In the genomic region with DNA sequence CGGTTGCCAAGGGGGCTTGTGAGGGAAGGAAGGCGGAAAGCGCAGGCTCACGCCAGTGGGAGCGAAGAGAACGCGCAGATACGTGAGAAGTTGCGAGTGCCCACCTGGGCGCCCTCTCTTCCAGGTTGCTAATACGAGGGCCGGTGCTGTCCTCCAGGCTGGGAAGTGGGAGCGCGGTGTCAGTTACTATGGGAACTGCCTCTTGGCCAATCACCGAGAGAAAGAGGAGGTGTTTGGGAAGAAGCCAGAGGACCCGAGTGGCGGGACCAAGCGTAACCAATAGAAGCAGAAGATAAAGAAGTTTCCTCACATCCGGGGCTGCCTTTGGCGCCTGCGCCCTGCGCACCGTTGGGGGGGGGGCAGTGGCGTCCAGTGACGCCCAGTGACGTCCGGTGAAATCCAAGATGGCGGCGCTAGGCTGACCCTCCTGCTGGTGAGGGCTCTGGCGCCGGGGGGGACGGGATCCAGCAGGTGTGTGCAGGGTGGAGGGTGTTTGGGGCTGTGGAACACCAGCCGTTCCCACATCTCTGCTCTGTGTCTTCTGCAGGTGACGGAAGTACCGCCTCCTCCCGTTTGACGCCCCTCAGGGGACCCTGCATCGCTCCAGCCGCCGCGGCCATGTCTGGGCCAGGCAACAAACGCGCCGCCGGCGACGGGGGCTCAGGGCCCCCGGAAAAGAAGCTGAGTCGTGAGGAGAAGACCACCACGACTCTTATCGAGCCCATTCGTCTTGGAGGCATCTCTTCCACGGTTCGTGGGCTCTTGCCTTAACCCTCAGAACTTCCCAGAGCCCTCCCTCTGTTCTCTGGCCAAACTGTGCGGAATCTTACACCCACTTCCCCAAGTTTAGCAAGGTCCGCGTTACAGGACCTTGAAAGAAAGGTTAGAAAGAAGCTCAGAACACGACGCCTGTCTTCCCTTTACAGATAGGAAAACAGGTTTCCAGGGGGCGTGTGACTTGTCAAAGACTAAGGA, we compare ENCODE assay signal across 8 cellular contexts. TPM values are rescaled to one million over a fixed set of nuclear protein-coding genes. Genes with fewer than 3 reads are reported as not detected.
DNase-seq lines count a peak whose midpoint lies in the region; ATAC-seq, FAIRE-seq and TF ChIP-seq lines count a peak whose summit lies in the region.

A gene (minus strand): TSS at position 135 of the 975 bp plus-strand sequence. CDS start 314 bp downstream, outside the sequence.
A gene (plus strand): TSS at position 395 of the 975 bp plus-strand sequence. CDS start 224 bp downstream, at position 619.

- H3K79me2 ChIP-seq in astrocyte (ENCODE audit: insufficient read depth, low read length) = peaks cover 39% of the 10 kb centered on the region

- TF ChIP-seq CTCF in astrocyte (IDR thresholded peaks at IDR 0.05; ENCODE audit: insufficient read depth, low read depth, low read length) (no peak), vagina (IDR thresholded peaks at IDR 0.05) (no peak)

- peak within 1 kb of the TSS; percentile 93 for H3K27ac Mint-ChIP-seq in astrocyte (ENCODE audit: unreplicated experiment)

- H3K9me3 ChIP-seq in astrocyte (ENCODE audit: insufficient read depth, low read depth, low read length) (no peaks in the 10 kb centered on the region), vagina (no peaks in the 10 kb centered on the region)

- H3K9ac ChIP-seq in astrocyte (ENCODE audit: low read length) = peak within 1 kb of the TSS; percentile 93

- ATAC-seq in HG02973 (IDR thresholded peaks at IDR 0.05; ENCODE audit: unreplicated experiment) = peak; percentile 69

- peak within 1 kb of the TSS; percentile 90 for H3K4me2 ChIP-seq in astrocyte (ENCODE audit: low read length)

- H2AFZ ChIP-seq in astrocyte (ENCODE audit: low read depth, low read length) = peak within 1 kb of the TSS; percentile 79

- H3K27ac ChIP-seq in astrocyte (ENCODE audit: low read depth, low read length) = peak within 1 kb of the TSS; percentile 85
- H3K27ac ChIP-seq in vagina = peak within 1 kb of the TSS; percentile 98

- peaks cover 38% of the 10 kb centered on the region for H3K36me3 ChIP-seq in astrocyte (ENCODE audit: insufficient read depth, low read length)
- peaks cover 5 to 41% of the 10 kb centered on the region in 2 donors for H3K36me3 ChIP-seq in vagina

- H3K27me3 ChIP-seq in astrocyte (ENCODE audit: insufficient read depth, low read length) = no peaks in the 10 kb centered on the region
- H3K27me3 ChIP-seq in vagina = no peaks in the 10 kb centered on the region

- FAIRE-seq in GM18507 (lab: Jason Lieb, UNC) (peak; percentile 99), astrocyte (lab: Jason Lieb, UNC) (peak; percentile 54)

- peak in 1 of 2 donors; percentile 78 for TF ChIP-seq POLR2A in vagina (IDR thresholded peaks at IDR 0.05)

- peaks cover 41% of the 10 kb centered on the region for H4K20me1 ChIP-seq in astrocyte (ENCODE audit: insufficient read depth, low read length)

- peaks cover 10% of the 10 kb centered on the region for H3K4me1 Mint-ChIP-seq in astrocyte (ENCODE audit: low read depth, unreplicated experiment)

- H3K4me1 ChIP-seq in astrocyte (ENCODE audit: insufficient read depth, low read length) (peaks cover 12% of the 10 kb centered on the region), vagina (peaks cover 37% of the 10 kb centered on the region)

- H3K4me3 ChIP-seq in astrocyte (ENCODE audit: insufficient read depth, low read depth, low read length) (peak within 1 kb of the TSS; percentile 88), vagina (peak within 1 kb of the TSS; percentile 74 to 98)

- peaks cover 6% of the 10 kb centered on the region for H3K36me3 Mint-ChIP-seq in astrocyte (ENCODE audit: low read depth, unreplicated experiment)

- peak within 1 kb of the TSS; percentile 96 for H3K4me3 Mint-ChIP-seq in astrocyte (ENCODE audit: unreplicated experiment)

- intact Hi-C loops in vagina (cut with DNase I) = loop anchor here (5.0 kb wide), 1 partner anchor 65 kb away; a partner anchor contains a TSS

- H3K9me3 Mint-ChIP-seq in astrocyte (ENCODE audit: unreplicated experiment) = no peaks in the 10 kb centered on the region

- DNase-seq in GM18507 (ENCODE audit: extremely low spot score, insufficient read length, low read depth) (peak; percentile 98), NCI-H1930 (lab: John Stamatoyannopoulos, UW) (peak; percentile 98 to 99), T-helper 22 cell (ENCODE audit: low read depth) (peak; percentile 90), astrocyte (ENCODE audit: low read depth) (peak; percentile 93), hepatic stellate cell (ENCODE audit: low spot score) (peak; percentile 100), putamen (ENCODE audit: low spot score) (peak; percentile 97), vagina (ENCODE audit: extremely low spot score in 2 of 2) (peak; percentile 98)

- no peaks in the 10 kb centered on the region for H3K27me3 Mint-ChIP-seq in astrocyte (ENCODE audit: low read depth, unreplicated experiment)

RNA-seq across cellular contexts. Expression of the first gene that starts in this region (rescaled TPM):
- total RNA-seq in astrocyte (4.0 and 4.1 TPM in 2 replicates), vagina (1.7 TPM)

RNA-seq across cellular contexts. Expression of the second gene that starts in this region (rescaled TPM):
- total RNA-seq in astrocyte = 85.4 and 94.6 TPM in 2 replicates
- 60.9 TPM for total RNA-seq in vagina

Comparison
In these comparisons a context has a peak if more than half of its experiments do, and no peak if none do; other contexts are left out.
1. Peak in every context shown above with its lines: DNase-seq, ATAC-seq, H3K4me3 ChIP-seq and H3K27ac ChIP-seq.